In genomic region chr16:81053761-81054160, GRCh38 we compare ENCODE assay signal across 9 cellular contexts. TPM values are rescaled to one million over a fixed set of nuclear protein-coding genes. Genes with fewer than 3 reads are reported as not detected.
"Had no signal": no experiment of that assay in that cellular context is flagged by ENCODE, and none has a peak within 500 bp of the region (broad histone marks: within the 10 kb centered on the region; RNA-seq: fewer than 3 reads in every experiment).

No MANE protein-coding gene starts in this region.

- H3K4me3 Mint-ChIP-seq: GM23338, H9, IgD-negative memory B cell had no signal

- H3K4me2 ChIP-seq: GM23338 had no signal

- FAIRE-seq: H1, H54, HepG2 had no signal

- DNase-seq: H9, HCEC 1CT had no signal

- H3K27me3 Mint-ChIP-seq: IgD-negative memory B cell had no signal

- H3K27ac ChIP-seq: HL-60 had no signal

- H2AFZ ChIP-seq: GM23338 had no signal

- H3K4me3 ChIP-seq: GM23338 had no signal

- H3K36me3 Mint-ChIP-seq: IgD-negative memory B cell had no signal

- H3K4me1 Mint-ChIP-seq: GM23338, H9 had no signal

- ATAC-seq: GM23338, HepG2 had no signal

- H3K27ac Mint-ChIP-seq: GM23338, H9 had no signal

RNA-seq across cellular contexts. Expression of gene C16orf46, which starts 23.3 kb away (rescaled TPM):
- total RNA-seq: HT1080 had no signal
- polyA plus RNA-seq: IgD-negative memory B cell had no signal
